In genomic region chr1:14602131-14602530, GRCh38 we compare ENCODE assay signal across 8 cellular contexts. TPM values are rescaled to one million over a fixed set of nuclear protein-coding genes. Genes with fewer than 3 reads are reported as not detected.
A peak's percentile ranks its signal among the peaks of the same experiment; 100 is the strongest.
DNase-seq lines count a peak whose midpoint lies in the region; ATAC-seq and TF ChIP-seq lines count a peak whose summit lies in the region.

No MANE protein-coding gene starts in this region.

- peak overlapping the region; percentile 55 for H3K27ac ChIP-seq in neural progenitor cell
- H3K27ac ChIP-seq in right lobe of liver, result no peak overlapping the region

- H3K4me1 Mint-ChIP-seq in neural progenitor cell (peaks cover 63% of the 10 kb centered on the region), immature natural killer cell (no peaks in the 10 kb centered on the region)

- no peaks in the 10 kb centered on the region for H3K9me3 ChIP-seq in neural progenitor cell (ENCODE audit: low read depth)
- H3K9me3 ChIP-seq in right lobe of liver, result no peaks in the 10 kb centered on the region

- WGBS in right lobe of liver (ENCODE audit: insufficient coverage, low coverage, low lambda C conversion rate, missing lambda C conversion rate), result 14% methylated on average over 5 of the region's 9 CpGs

- peaks cover 68% of the 10 kb centered on the region for H3K79me2 ChIP-seq in neural progenitor cell (ENCODE audit: low read depth)

- peaks cover 4% of the 10 kb centered on the region for H3K27me3 Mint-ChIP-seq in neural progenitor cell (ENCODE audit: insufficient read depth, low read depth)
- peaks cover 16 to 40% (median 21%) of the 10 kb centered on the region in 3 donors for H3K27me3 Mint-ChIP-seq in immature natural killer cell (ENCODE audit: low read depth in 3 of 3)

- H3K36me3 ChIP-seq in neural progenitor cell (no peaks in the 10 kb centered on the region), right lobe of liver (no peaks in the 10 kb centered on the region)

- no peak overlapping the region for H2AFZ ChIP-seq in neural progenitor cell (replicated peaks)

- ATAC-seq in right lobe of liver (no peak), HG02885 (IDR thresholded peaks at IDR 0.05; ENCODE audit: poor library complexity, unreplicated experiment) (no peak)

- no peak for TF ChIP-seq POLR2A in right lobe of liver (IDR thresholded peaks at IDR 0.05)

- H3F3A ChIP-seq in neural progenitor cell (ENCODE audit: low read depth), result peaks cover 53% of the 10 kb centered on the region

- H3K9me3 Mint-ChIP-seq in neural progenitor cell, result no peaks in the 10 kb centered on the region
- H3K9me3 Mint-ChIP-seq in immature natural killer cell, result no peaks in the 10 kb centered on the region

- H3K27me3 ChIP-seq in neural progenitor cell (no peaks in the 10 kb centered on the region), right lobe of liver (peaks cover 0 to 21% of the 10 kb centered on the region in 2 donors)

- peak overlapping the region; percentile 99 for H3K4me2 ChIP-seq in neural progenitor cell

- peaks cover 36% of the 10 kb centered on the region for H4K20me1 ChIP-seq in neural progenitor cell (ENCODE audit: low read depth)

- H3K36me3 Mint-ChIP-seq in neural progenitor cell (no peaks in the 10 kb centered on the region), immature natural killer cell (no peaks in the 10 kb centered on the region)

- no peak overlapping the region for H3K4me3 ChIP-seq in AG10803 (ENCODE audit: low read length)
- H3K4me3 ChIP-seq in fibroblast of villous mesenchyme (ENCODE audit: low read depth, low read length), result no peak overlapping the region
- peak overlapping the region; percentile 70 for H3K4me3 ChIP-seq in neural progenitor cell
- H3K4me3 ChIP-seq in right lobe of liver, result no peak overlapping the region

- intact Hi-C loops in right lobe of liver (cut with DNase I), result no loop called here

- H3K4me1 ChIP-seq in neural progenitor cell, result peaks cover 64% of the 10 kb centered on the region
- H3K4me1 ChIP-seq in right lobe of liver, result no peaks in the 10 kb centered on the region

- peak overlapping the region; percentile 16 for H3K27ac Mint-ChIP-seq in neural progenitor cell
- H3K27ac Mint-ChIP-seq in immature natural killer cell, result no peak overlapping the region

- TF ChIP-seq CTCF in AG10803 (conservative IDR thresholded peaks at IDR 0.05; ENCODE audit: low read length) (no peak), fibroblast of villous mesenchyme (IDR thresholded peaks at IDR 0.05; ENCODE audit: insufficient read depth, low read depth, low read length) (no peak), neural progenitor cell (IDR thresholded peaks at IDR 0.05) (no peak), right lobe of liver (IDR thresholded peaks at IDR 0.05) (no peak)

- H3K4me3 Mint-ChIP-seq in neural progenitor cell (peak overlapping the region; percentile 92), immature natural killer cell (no peak overlapping the region)

- no peak overlapping the region for H3K9ac ChIP-seq in neural progenitor cell

- peak; percentile 36 for DNase-seq in AG10803 (ENCODE audit: low read depth)
- DNase-seq in NCI-H82 treated with DMSO at 0.1 percent for 48 hours (lab: John Stamatoyannopoulos, UW; ENCODE audit: unreplicated experiment), result peak; percentile 0
- DNase-seq in fibroblast of villous mesenchyme (ENCODE audit: low read depth), result peak; percentile 25
- peak; percentile 84 for DNase-seq in neural progenitor cell (ENCODE audit: low spot score)
- DNase-seq in immature natural killer cell, result no peak
- no peak for DNase-seq in right lobe of liver
- no peak for DNase-seq in activated T-cell treated with anti-CD3 and anti-CD28 coated beads for 4 hours

RNA-seq across cellular contexts. Expression of gene KAZN, which starts 3.6 kb away (rescaled TPM):
- 8.6 and 10.6 TPM in 2 replicates for total RNA-seq in fibroblast of villous mesenchyme
- total RNA-seq in neural progenitor cell (ENCODE audit: low replicate concordance), result 6.1 and 9.1 TPM in 2 replicates
- under 1 TPM in 1 of 3 donors, not detected in 2; 0.24 TPM for polyA plus RNA-seq in immature natural killer cell
- total RNA-seq in right lobe of liver, result 1 to 10 TPM; 1.5 to 7.2 (median 2.7) TPM

Comparison
In these comparisons a context has a peak if more than half of its experiments do, and no peak if none do; other contexts are left out.
1. DNase-seq: peak in AG10803 (single experiment), NCI-H82 treated with DMSO at 0.1 percent for 48 hours (single experiment), fibroblast of villous mesenchyme (single experiment) and neural progenitor cell (single experiment); none in immature natural killer cell (0 of 3), right lobe of liver (0 of 3) and activated T-cell treated with anti-CD3 and anti-CD28 coated beads for 4 hours (single experiment).